ENCODE assay signal across 11 cellular contexts in the genomic region with DNA sequence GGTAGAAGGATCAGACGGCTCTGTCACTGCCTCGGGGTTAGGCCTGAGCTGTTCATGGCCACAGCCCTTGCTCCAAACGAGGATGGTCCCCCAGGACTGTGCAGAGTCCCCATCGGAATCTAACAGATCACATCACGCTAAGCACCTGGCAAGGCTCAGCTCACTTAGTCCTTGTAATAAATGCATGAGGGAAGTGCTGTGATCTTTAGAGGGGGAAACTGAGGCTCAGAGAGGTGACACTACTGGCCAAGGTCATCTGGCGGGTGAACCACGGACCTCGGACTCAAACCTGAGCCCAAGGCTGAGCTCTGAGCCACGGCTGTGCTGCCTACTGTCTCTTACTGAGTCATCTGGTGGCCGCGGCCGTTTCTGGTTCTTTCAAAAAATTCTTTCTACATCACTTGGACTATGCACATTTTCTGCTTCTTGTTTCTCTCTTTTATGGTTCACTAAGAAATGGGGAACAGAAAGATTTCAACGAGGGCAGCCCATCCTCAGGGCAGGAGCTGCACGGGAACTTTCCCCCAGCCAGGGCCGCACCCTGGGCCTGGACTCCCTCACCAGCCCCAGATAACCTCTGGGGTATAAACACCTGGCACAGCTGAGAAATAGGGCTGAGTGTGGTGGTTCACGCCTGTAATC. TPM values are rescaled to one million over a fixed set of nuclear protein-coding genes. Genes with fewer than 3 reads are reported as not detected.
DNase-seq lines count a peak whose midpoint lies in the region; ATAC-seq and TF ChIP-seq lines count a peak whose summit lies in the region.
"Had no signal": no experiment of that assay in that cellular context is flagged by ENCODE, and none has a peak within 500 bp of the region (broad histone marks: within the 10 kb centered on the region; RNA-seq: fewer than 3 reads in every experiment).

No MANE protein-coding gene starts in this region.

- TF ChIP-seq CTCF in upper lobe of right lung (IDR thresholded peaks at IDR 0.05), result no peak

- H3K9me3 ChIP-seq in upper lobe of right lung, result no peaks in the 10 kb centered on the region

- ATAC-seq in left ventricle myocardium superior (peak; percentile 30), HG02678 (IDR thresholded peaks at IDR 0.05; ENCODE audit: unreplicated experiment) (peak; percentile 54), upper lobe of right lung (peak; percentile 63)

- intact Hi-C loops in left ventricle myocardium superior (cut with micrococcal nuclease), result no loop called here
- intact Hi-C loops in cardiac septum (cut with DNase I), result no loop called here
- intact Hi-C loops in upper lobe of right lung (cut with DNase I), result no loop called here

- H3K4me3 ChIP-seq in upper lobe of right lung (no peak overlapping the region), H7 (ENCODE audit: insufficient read depth, low read depth, low read length) (no peak overlapping the region)

- peak; percentile 38 for DNase-seq in left ventricle myocardium superior
- DNase-seq in cardiac septum (ENCODE audit: low spot score), result no peak
- DNase-seq in SIG-M5 treated with dmso at 0.1 percent for 504 hours (lab: John Stamatoyannopoulos, UW; ENCODE audit: unreplicated experiment), result peak; percentile 86
- peak; percentile 69 for DNase-seq in upper lobe of right lung
- DNase-seq in DMS153 treated with DMSO at 0.1 percent for 48 hours (lab: John Stamatoyannopoulos, UW; ENCODE audit: unreplicated experiment), result no peak
- DNase-seq in H7, result no peak
- no peak for DNase-seq in anterior cingulate cortex (lab: John Stamatoyannopoulos, UW)
- DNase-seq: activated CD8-positive, alpha-beta memory T cell treated with anti-CD3 and anti-CD28 coated beads for 24 hours; amniotic stem cell; NCI-H526 had no signal

- H3K4me1 ChIP-seq in upper lobe of right lung, result no peaks in the 10 kb centered on the region

- no peak overlapping the region for H3K27ac ChIP-seq in upper lobe of right lung

- H3K36me3 ChIP-seq in upper lobe of right lung (no peaks in the 10 kb centered on the region), H7 (replicated peaks; ENCODE audit: control insufficient read depth, insufficient read depth, low read length) (0 out of 2 replicates have a peak, but pooled peaks cover 1% of the 10 kb centered on the region)

- H3K27me3 ChIP-seq in upper lobe of right lung (no peaks in the 10 kb centered on the region), H7 (ENCODE audit: control insufficient read depth, insufficient read depth, low read length) (no peaks in the 10 kb centered on the region)

RNA-seq across cellular contexts. Expression of a gene that starts 55.6 kb away (rescaled TPM):
- total RNA-seq in left ventricle myocardium superior (11.8 TPM), cardiac septum (11.0 TPM), upper lobe of right lung (129 TPM)
- total RNA-seq in H7 (2014; rRNA removed; shearing (Covaris generic)), result 114 and 118 TPM in 2 replicates

RNA-seq across cellular contexts. Expression of a gene that starts 57.8 kb away (rescaled TPM):
- total RNA-seq in left ventricle myocardium superior (4.4 TPM), cardiac septum (8.5 TPM), upper lobe of right lung (10.8 TPM)
- 9.2 and 11.6 TPM in 2 replicates for total RNA-seq in H7 (2014; rRNA removed; shearing (Covaris generic))

Comparison
In these comparisons a context has a peak if more than half of its experiments do, and no peak if none do; other contexts are left out.
1. DNase-seq: peak in left ventricle myocardium superior (single experiment), SIG-M5 treated with dmso at 0.1 percent for 504 hours (single experiment) and upper lobe of right lung (single experiment); none in cardiac septum (single experiment), DMS153 treated with DMSO at 0.1 percent for 48 hours (single experiment), H7 (single experiment) and anterior cingulate cortex (0 of 58).
2. Peak in every context shown above with its lines, with median percentiles within 50 percentile points of each other: ATAC-seq.